Comparison of ENCODE assay signal across 9 cellular contexts in genomic region chr11:59550368-59550841, GRCh38. TPM values are rescaled to one million over a fixed set of nuclear protein-coding genes. Genes with fewer than 3 reads are reported as not detected.
DNase-seq lines count a peak whose midpoint lies in the region; ATAC-seq and TF ChIP-seq lines count a peak whose summit lies in the region.
"Had no signal": no experiment of that assay in that cellular context is flagged by ENCODE, and none has a peak within 500 bp of the region (broad histone marks: within the 10 kb centered on the region; RNA-seq: fewer than 3 reads in every experiment).

No MANE protein-coding gene starts in this region.

- H3K4me1 ChIP-seq in colonic mucosa = no peaks in the 10 kb centered on the region

- H3K27ac ChIP-seq in colonic mucosa = peak overlapping the region; percentile 83

- CTCF ChIA-PET in activated CD4-positive, alpha-beta T cell treated with anti-CD3 and anti-CD28 coated beads for 36 hours (lab: Charles Lee) = interaction anchor here (0.9 to 4.2 kb wide), 8 partner anchors 8 to 119 kb away, joined by 3 to 22 read pairs (median 4); partner anchors contain the start of gene PATL1

- no peaks in the 10 kb centered on the region for H3K36me3 ChIP-seq in colonic mucosa

- H3K4me3 ChIP-seq in colonic mucosa = peak overlapping the region; percentile 59

- H3K27me3 Mint-ChIP-seq in activated CD4-positive, alpha-beta T cell treated with anti-CD3 and anti-CD28 coated beads for 36 hours = peaks cover 2% of the 10 kb centered on the region

- DNase-seq in AML-193 (lab: John Stamatoyannopoulos, UW) (peak; percentile 76 to 83), NCI-H510A (lab: John Stamatoyannopoulos, UW) (peak; percentile 91), colonic mucosa (peak; percentile 90), left lobe of liver (ENCODE audit: low spot score) (peak; percentile 86)
- DNase-seq in activated CD4-positive, alpha-beta T cell treated with anti-CD3 and anti-CD28 coated beads for 36 hours = peak; percentile 95
- peak; percentile 91 to 92 for DNase-seq in stimulated activated CD4-positive, alpha-beta T cell treated with anti-CD3 and anti-CD28 coated beads, Interleukin-2, amount 100 ng/mL, for 24 hours

- H3K4me3 Mint-ChIP-seq in activated CD4-positive, alpha-beta T cell treated with anti-CD3 and anti-CD28 coated beads for 36 hours = peak overlapping the region; percentile 79

- peak overlapping the region; percentile 62 to 70 for H3K9ac ChIP-seq in colonic mucosa (ENCODE audit: low read depth in 2 of 2, low read length in 2 of 2)

- peak overlapping the region; percentile 96 for H3K27ac Mint-ChIP-seq in activated CD4-positive, alpha-beta T cell treated with anti-CD3 and anti-CD28 coated beads for 36 hours

- peak; percentile 95 for ATAC-seq in HG03432 (IDR thresholded peaks at IDR 0.05; ENCODE audit: unreplicated experiment)
- peak; percentile 91 for ATAC-seq in activated CD4-positive, alpha-beta T cell treated with anti-CD3 and anti-CD28 coated beads for 36 hours
- peak; percentile 86 for ATAC-seq in left lobe of liver

- H3K27me3 ChIP-seq in colonic mucosa = no peaks in the 10 kb centered on the region

- intact Hi-C loops in activated CD4-positive, alpha-beta T cell treated with anti-CD3 and anti-CD28 coated beads for 36 hours (cut with DNase I, micrococcal nuclease) = loop anchor here (1.0 to 10.0 kb wide), 10 partner anchors 10 to 1886 kb away; partner anchors contain the start of genes PATL1 (in 2 of the 2), FAM111A (in 1 of the 2), LPXN (in 1 of the 2) and OSBP (in 1 of the 2)
- intact Hi-C loops in colonic mucosa (cut with DNase I) = no loop called here

- POLR2A ChIA-PET in activated CD4-positive, alpha-beta T cell treated with anti-CD3 and anti-CD28 coated beads for 36 hours (lab: Charles Lee) = interaction anchor here (0.6 to 1.5 kb wide), 3 partner anchors 11 to 65 kb away, joined by 3 to 5 read pairs (median 4); partner anchors contain the start of gene OSBP

- peak; percentile 30 for TF ChIP-seq POLR2A in GM19193 (IDR thresholded peaks at IDR 0.05; ENCODE audit: extremely low read depth, insufficient read depth, insufficient read length)

- TF ChIP-seq CTCF in colonic mucosa (IDR thresholded peaks at IDR 0.05) = no peak

- peaks cover 3% of the 10 kb centered on the region for H3K36me3 Mint-ChIP-seq in activated CD4-positive, alpha-beta T cell treated with anti-CD3 and anti-CD28 coated beads for 36 hours (ENCODE audit: low read depth)

- peaks cover 28% of the 10 kb centered on the region for H3K4me1 Mint-ChIP-seq in activated CD4-positive, alpha-beta T cell treated with anti-CD3 and anti-CD28 coated beads for 36 hours

- H3K9me3 ChIP-seq in colonic mucosa = no peaks in the 10 kb centered on the region

- H3K9me3 Mint-ChIP-seq in activated CD4-positive, alpha-beta T cell treated with anti-CD3 and anti-CD28 coated beads for 36 hours (ENCODE audit: low read depth) = no peaks in the 10 kb centered on the region

RNA-seq across cellular contexts. Expression of gene OR4D9, which starts 39.1 kb away (rescaled TPM):
- total RNA-seq in activated CD4-positive, alpha-beta T cell treated with anti-CD3 and anti-CD28 coated beads for 36 hours = not detected
- total RNA-seq in colonic mucosa = not detected
- not detected for total RNA-seq in left lobe of liver
- total RNA-seq: activated CD8-positive, alpha-beta memory T cell treated with anti-CD3 and anti-CD28 coated beads for 36 hours had no signal

RNA-seq across cellular contexts. Expression of gene OR4D11, which starts 47.0 kb away (rescaled TPM):
- not detected for total RNA-seq in activated CD4-positive, alpha-beta T cell treated with anti-CD3 and anti-CD28 coated beads for 36 hours
- total RNA-seq in colonic mucosa (not detected), left lobe of liver (not detected)
- total RNA-seq: activated CD8-positive, alpha-beta memory T cell treated with anti-CD3 and anti-CD28 coated beads for 36 hours had no signal

Comparison
In these comparisons a context has a peak if more than half of its experiments do, and no peak if none do; other contexts are left out.
1. Peak in every context shown above with its lines: DNase-seq, ATAC-seq, H3K4me3 ChIP-seq and H3K27ac ChIP-seq.